34 cellular contexts compared by ENCODE assay signal in the genomic region with DNA sequence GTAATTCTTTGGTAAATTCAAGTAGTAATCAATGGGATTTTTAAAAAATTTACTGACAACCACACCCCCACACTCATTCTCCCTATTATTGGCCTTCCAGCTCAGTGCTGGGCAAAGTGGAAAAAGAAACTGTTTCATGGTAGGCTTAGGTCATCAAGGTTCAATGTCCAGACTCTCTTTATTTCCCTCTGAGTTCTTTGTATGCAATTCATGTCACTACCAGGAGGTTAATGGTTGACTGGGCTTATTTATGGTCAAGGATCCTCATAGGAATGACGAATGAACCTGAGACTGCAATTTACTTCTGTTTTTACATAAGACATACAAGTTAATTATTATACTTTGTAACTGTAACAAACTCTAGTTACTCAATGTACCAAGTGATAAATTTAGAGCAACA.
DNase-seq lines count a peak whose midpoint lies in the region; ATAC-seq, FAIRE-seq and TF ChIP-seq lines count a peak whose summit lies in the region.
"Had no signal": no experiment of that assay in that cellular context is flagged by ENCODE, and none has a peak within 500 bp of the region (broad histone marks: within the 10 kb centered on the region; RNA-seq: fewer than 3 reads in every experiment).

No MANE protein-coding gene starts in this region.

- TF ChIP-seq CTCF in colonic mucosa (IDR thresholded peaks at IDR 0.05) (no peak), dorsolateral prefrontal cortex (IDR thresholded peaks at IDR 0.05 in 54 of 56, conservative IDR thresholded peaks at IDR 0.05 in 2 of 56; ENCODE audit: low read depth in 1 of 56, partially characterized antibody in 56 of 56) (no peak)

- no peaks in the 10 kb centered on the region for H3K4me1 ChIP-seq in colonic mucosa
- H3K4me1 ChIP-seq in small intestine (ENCODE audit: control insufficient read depth in 2 of 2, insufficient read depth in 1 of 2, low read depth in 1 of 2, low read length in 1 of 2), result no peaks in the 10 kb centered on the region
- H3K4me1 ChIP-seq: BLaER1, esophagus muscularis mucosa, heart right ventricle, sigmoid colon, tibial artery, vagina had no signal

- H3K4me3 ChIP-seq in colonic mucosa (no peak overlapping the region), small intestine (ENCODE audit: low read depth in 1 of 2, low read length in 2 of 2) (no peak overlapping the region), dorsolateral prefrontal cortex (no peak overlapping the region)
- H3K4me3 ChIP-seq: BLaER1, cardiac muscle cell, esophagus muscularis mucosa, GM23248, heart right ventricle, K562, sigmoid colon, tibial artery, vagina had no signal

- DNase-seq in colonic mucosa (peak; percentile 25), left kidney (ENCODE audit: low read depth, low spot score) (peak; percentile 47), small intestine (peak; percentile 90), NCI-H2081 (lab: John Stamatoyannopoulos, UW) (no peak), dorsolateral prefrontal cortex (no peak)
- DNase-seq: activated CD4-positive, alpha-beta T cell treated with anti-CD3 and anti-CD28 coated beads, Interleukin-2, amount 50 U/mL, for 1 hour; activated CD4-positive, CD25-positive, alpha-beta regulatory T cell; activated gamma-delta T cell; activated naive CD8-positive, alpha-beta T cell treated with anti-CD3 and anti-CD28 coated beads for 36 hours; activated T-cell treated with anti-CD3 and anti-CD28 coated beads, Interleukin-2, amount 50 U/mL, for 24 hours; aorta; cortex of kidney; foreskin fibroblast; GM23248; heart right ventricle; left cardiac atrium; NCI-H1105 treated with DMSO at 0.1 percent for 48 hours; NCI-H2081 treated with DMSO at 0.1 percent for 48 hours; NCI-H226; NCI-H526 treated with DMSO at 0.1 percent for 48 hours; NK-92 treated with Interleukin-12 subunit alpha and Interleukin-12 subunit beta, amount 100 ng/mL, for 24 hours; posterior cingulate gyrus; sigmoid colon; SK-N-SH; stimulated activated CD4-positive, alpha-beta T cell treated with anti-CD3 and anti-CD28 coated beads, Interleukin-4, amount 100 ng/mL, for 24 hours; tibial artery had no signal

- H3K9ac ChIP-seq in colonic mucosa (ENCODE audit: low read depth in 2 of 2, low read length in 2 of 2), result no peak overlapping the region
- H3K9ac ChIP-seq: BLaER1, GM23248, SK-N-SH had no signal

- intact Hi-C loops in colonic mucosa (cut with DNase I), result no loop called here
- intact Hi-C loops in dorsolateral prefrontal cortex (cut with DNase I), result no loop called here

- no peak overlapping the region for H3K27ac ChIP-seq in colonic mucosa
- no peak overlapping the region for H3K27ac ChIP-seq in small intestine (ENCODE audit: low read depth in 1 of 2, low read length in 1 of 2)
- no peak overlapping the region for H3K27ac ChIP-seq in dorsolateral prefrontal cortex
- H3K27ac ChIP-seq: BLaER1, cardiac muscle cell, esophagus muscularis mucosa, GM23248, heart right ventricle, sigmoid colon, tibial artery, vagina had no signal

- 7 to 36% (median 19%) methylated on average over 1 of the region's 1 CpG for WGBS in small intestine, 3 donors

- H3K27me3 ChIP-seq in colonic mucosa (no peaks in the 10 kb centered on the region), small intestine (ENCODE audit: control insufficient read depth in 2 of 2, insufficient read depth in 2 of 2, low read length in 2 of 2) (no peaks in the 10 kb centered on the region), dorsolateral prefrontal cortex (peaks cover 0 to 50% (median 7%) of the 10 kb centered on the region in 45 donors)
- H3K27me3 ChIP-seq: BLaER1, cardiac muscle cell, esophagus muscularis mucosa, heart right ventricle, sigmoid colon, tibial artery, vagina had no signal

- H3K36me3 ChIP-seq in colonic mucosa, result no peaks in the 10 kb centered on the region
- no peaks in the 10 kb centered on the region for H3K36me3 ChIP-seq in small intestine (ENCODE audit: control insufficient read depth in 2 of 2, insufficient read depth in 2 of 2, low read length in 2 of 2)
- H3K36me3 ChIP-seq: BLaER1, cardiac muscle cell, esophagus muscularis mucosa, heart right ventricle, sigmoid colon, tibial artery, vagina had no signal

- no peaks in the 10 kb centered on the region for H3K9me3 ChIP-seq in colonic mucosa
- H3K9me3 ChIP-seq in small intestine (ENCODE audit: control insufficient read depth, low read depth), result no peaks in the 10 kb centered on the region
- H3K9me3 ChIP-seq: BLaER1, esophagus muscularis mucosa, heart right ventricle, sigmoid colon, SK-N-SH, tibial artery, vagina had no signal

- peak; percentile 69 for ATAC-seq in GM19463 (IDR thresholded peaks at IDR 0.05; ENCODE audit: unreplicated experiment)
- ATAC-seq in HG03378 (IDR thresholded peaks at IDR 0.05; ENCODE audit: unreplicated experiment), result no peak
- ATAC-seq: heart right ventricle, K562, left cardiac atrium had no signal

- peak; percentile 98 for FAIRE-seq in small intestine (lab: Jason Lieb, UNC)
- FAIRE-seq: GM12892, K562 had no signal

Comparison
In these comparisons a context has a peak if more than half of its experiments do, and no peak if none do; other contexts are left out.
1. DNase-seq: peak in colonic mucosa (single experiment), left kidney (single experiment) and small intestine (single experiment); none in NCI-H2081 (0 of 2) and dorsolateral prefrontal cortex (0 of 10).